ENCODE assay signal across 1 cellular context in genomic region chr1:206229286-206229685, GRCh38. TPM values are rescaled to one million over a fixed set of nuclear protein-coding genes. Genes with fewer than 3 reads are reported as not detected.
"Had no signal": no experiment of that assay in that cellular context is flagged by ENCODE, and none has a peak within 500 bp of the region (broad histone marks: within the 10 kb centered on the region; RNA-seq: fewer than 3 reads in every experiment).

No MANE protein-coding gene starts in this region.

RNA-seq across cellular contexts. Expression of gene FAM72A, which starts 26.6 kb away (rescaled TPM):
- total RNA-seq: left ventricle myocardium inferior had no signal
